8 cellular contexts compared by ENCODE assay signal in the genomic region with DNA sequence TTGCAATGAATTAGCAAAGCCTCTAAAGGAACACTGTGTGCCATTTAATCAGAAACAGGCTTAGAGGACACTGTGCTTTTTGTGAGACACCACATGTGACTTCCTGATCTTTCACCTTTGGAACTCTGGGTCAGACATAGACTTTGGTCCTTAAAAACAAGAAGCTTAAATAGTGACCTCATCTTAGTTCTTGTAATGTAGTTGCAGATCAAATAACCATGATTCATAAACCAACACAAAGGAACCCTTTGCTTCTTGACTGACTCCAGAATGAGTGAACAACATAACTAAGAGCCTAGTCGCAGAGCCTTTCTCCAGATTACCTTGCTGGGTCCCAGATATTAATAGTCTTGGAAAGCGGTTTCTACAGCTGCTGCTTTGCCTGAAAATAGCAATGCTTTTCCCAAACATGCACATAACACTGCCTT.
A peak's percentile ranks its signal among the peaks of the same experiment; 100 is the strongest.
DNase-seq lines count a peak whose midpoint lies in the region; ATAC-seq, FAIRE-seq and TF ChIP-seq lines count a peak whose summit lies in the region.
"Not testable (repeated sequence)": the region's sequence is repeated elsewhere in the genome, so short reads cannot be mapped to it uniquely, and the experiment has no call there.

No MANE protein-coding gene starts in this region.

- not testable (repeated sequence) for H3K9me2 ChIP-seq in HCT116 (ENCODE audit: insufficient read depth)

- POLR2A ChIA-PET in HCT116 (lab: Charles Lee) = not testable (repeated sequence)

- not testable (repeated sequence) for H3K27ac ChIP-seq in HCT116 (ENCODE audit: low read depth, low read length)
- H3K27ac ChIP-seq in liver (ENCODE audit: low read depth in 1 of 2, low read length in 2 of 2) = peak overlapping the region; percentile 63 to 64

- 0 out of 2 replicates have a peak overlapping the region, but pooled peaks have one; percentile 20 for H3K9ac ChIP-seq in HCT116 (ENCODE audit: low read length)
- not testable (repeated sequence) for H3K9ac ChIP-seq in liver (ENCODE audit: low read depth in 1 of 2, low read length in 2 of 2)

- peak overlapping the region; percentile 44 for H3K4me2 ChIP-seq in HCT116 (ENCODE audit: low read length)

- not testable (repeated sequence) for ATAC-seq in HCT116

- not testable (repeated sequence) for H3K4me3 ChIP-seq in HCT116 (replicated peaks in 1 of 2; ENCODE audit: low read depth in 1 of 2, low read length in 2 of 2); astrocyte of the cerebellum (ENCODE audit: low read depth, low read length); epithelial cell of esophagus (ENCODE audit: low read length); foreskin fibroblast (ENCODE audit: low read depth in 1 of 2, low read length in 2 of 2); liver (ENCODE audit: low read depth in 1 of 3, low read length in 3 of 3); skeletal muscle cell (ENCODE audit: low read depth, low read length)

- H3K27me3 ChIP-seq in HCT116 (ENCODE audit: insufficient read depth, low read length); liver (ENCODE audit: control insufficient read depth in 4 of 4, insufficient read depth in 4 of 4, low read length in 3 of 4): not testable (repeated sequence)

- TF ChIP-seq POLR2A in HCT116 (IDR thresholded peaks at IDR 0.05; ENCODE audit: borderline replicate concordance, extremely low read depth, insufficient read depth, insufficient read length) = not testable (repeated sequence)

- TF ChIP-seq RAD21 in HCT116 (IDR thresholded peaks at IDR 0.05; ENCODE audit: low read depth) = not testable (repeated sequence)
- TF ChIP-seq RAD21 in liver (IDR thresholded peaks at IDR 0.05) = peak in 1 of 2 donors; percentile 36

- intact Hi-C loops in HCT116 (cut with micrococcal nuclease) = not testable (repeated sequence)

- RAD21 ChIA-PET in HCT116 (lab: Charles Lee; ENCODE audit: low non-redundant PET in 1 of 2, low total read pairs in 2 of 2, uncharacterized antibody in 2 of 2, unreplicated experiment in 2 of 2) = not testable (repeated sequence)

- in situ Hi-C loops in astrocyte of the cerebellum (cut with HindIII; ENCODE audit: low sequenced_read_pairs) = not testable (repeated sequence)

- not testable (repeated sequence) for H3K36me3 ChIP-seq in HCT116 (ENCODE audit: control insufficient read depth in 1 of 2, insufficient read depth in 2 of 2, low read length in 2 of 2); liver (ENCODE audit: control insufficient read depth in 4 of 4, insufficient read depth in 3 of 4, low read depth in 1 of 4, low read length in 3 of 4)

- DNase-seq in AG20443 (ENCODE audit: low spot score) (peak; percentile 0), HCT116 (ENCODE audit: low read depth, low spot score) (peak; percentile 39), RCC 7860 (ENCODE audit: low spot score) (peak; percentile 69), astrocyte of the cerebellum (ENCODE audit: low read depth) (peak; percentile 0), epithelial cell of esophagus (ENCODE audit: low read depth) (peak; percentile 82), foreskin fibroblast (peak; percentile 36 to 48), skeletal muscle cell (ENCODE audit: low read depth) (peak; percentile 45)

- H4K20me1 ChIP-seq in HCT116 (ENCODE audit: insufficient read depth) = not testable (repeated sequence)

- not testable (repeated sequence) for H3K79me2 ChIP-seq in HCT116 (ENCODE audit: insufficient read depth, low read length)

- not testable (repeated sequence) for BruUV-seq in HCT116 (replicated peaks; lab: Mats Ljungman, UMichigan)

- not testable (repeated sequence) for TF ChIP-seq CTCF in HCT116 (IDR thresholded peaks at IDR 0.05 in 2 of 3, conservative IDR thresholded peaks at IDR 0.05 in 1 of 3; ENCODE audit: borderline replicate concordance in 1 of 3, insufficient read depth in 1 of 3, low read depth in 2 of 3, low read length in 2 of 3); astrocyte of the cerebellum (IDR thresholded peaks at IDR 0.05; ENCODE audit: low read depth, low read length, missing control alignments); epithelial cell of esophagus (IDR thresholded peaks at IDR 0.05; ENCODE audit: insufficient read depth, low read depth, low read length, missing control alignments); foreskin fibroblast (IDR thresholded peaks at IDR 0.05; ENCODE audit: low read depth, low read length); liver (IDR thresholded peaks at IDR 0.05; ENCODE audit: low read depth, low read length, missing input control)

- peaks cover 0 to 13% of the 10 kb centered on the region in 2 experiments; a peak in 1 of 4 replicates for H3K4me1 ChIP-seq in HCT116 (ENCODE audit: control insufficient read depth in 1 of 2, insufficient read depth in 2 of 2, low read length in 2 of 2)
- H3K4me1 ChIP-seq in liver (ENCODE audit: control insufficient read depth in 4 of 4, insufficient read depth in 4 of 4, low read length in 3 of 4) = not testable (repeated sequence)

- H2AFZ ChIP-seq in HCT116 (ENCODE audit: low read depth, low read length, poor library complexity, severe bottlenecking) = not testable (repeated sequence)

- WGBS in liver = 48% methylated on average over 2 of the region's 2 CpGs

- H3K9me3 ChIP-seq in HCT116 (ENCODE audit: control insufficient read depth in 1 of 2, insufficient read depth in 1 of 2, low read depth in 1 of 2, low read length in 2 of 2); liver (ENCODE audit: control insufficient read depth in 4 of 4, low read length in 3 of 4): not testable (repeated sequence)

- CTCF ChIA-PET in HCT116 (lab: Charles Lee) = not testable (repeated sequence)

- not testable (repeated sequence) for FAIRE-seq in RCC 7860 (lab: Jason Lieb, UNC)

TF ChIP-seq in HCT116, 20 proteins besides CTCF, POLR2A, EP300 and RAD21:
- TF ChIP-seq SP1 (IDR thresholded peaks at IDR 0.05; ENCODE audit: low read depth) = peak; percentile 34; the same call in 1 of the 2 replicates
- peak; percentile 31; the same call in 1 of the 2 replicates for TF ChIP-seq JUND (IDR thresholded peaks at IDR 0.05)

TF ChIP-seq in liver, 16 proteins besides CTCF, POLR2A, EP300 and RAD21:
- TF ChIP-seq, protein P1, sequence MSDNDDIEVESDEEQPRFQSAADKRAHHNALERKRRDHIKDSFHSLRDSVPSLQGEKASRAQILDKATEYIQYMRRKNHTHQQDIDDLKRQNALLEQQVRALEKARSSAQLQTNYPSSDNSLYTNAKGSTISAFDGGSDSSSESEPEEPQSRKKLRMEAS (IDR thresholded peaks at IDR 0.05) = peak; percentile 39
- peak; percentile 82 to 86 for TF ChIP-seq HNF4A (conservative IDR thresholded peaks at IDR 0.05)
- TF ChIP-seq, protein P2, sequence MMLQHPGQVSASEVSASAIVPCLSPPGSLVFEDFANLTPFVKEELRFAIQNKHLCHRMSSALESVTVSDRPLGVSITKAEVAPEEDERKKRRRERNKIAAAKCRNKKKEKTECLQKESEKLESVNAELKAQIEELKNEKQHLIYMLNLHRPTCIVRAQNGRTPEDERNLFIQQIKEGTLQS (IDR thresholded peaks at IDR 0.05) = peak; percentile 39
- TF ChIP-seq RXRA (IDR thresholded peaks at IDR 0.05) = peak; percentile 35 to 75
- TF ChIP-seq, protein P3, sequence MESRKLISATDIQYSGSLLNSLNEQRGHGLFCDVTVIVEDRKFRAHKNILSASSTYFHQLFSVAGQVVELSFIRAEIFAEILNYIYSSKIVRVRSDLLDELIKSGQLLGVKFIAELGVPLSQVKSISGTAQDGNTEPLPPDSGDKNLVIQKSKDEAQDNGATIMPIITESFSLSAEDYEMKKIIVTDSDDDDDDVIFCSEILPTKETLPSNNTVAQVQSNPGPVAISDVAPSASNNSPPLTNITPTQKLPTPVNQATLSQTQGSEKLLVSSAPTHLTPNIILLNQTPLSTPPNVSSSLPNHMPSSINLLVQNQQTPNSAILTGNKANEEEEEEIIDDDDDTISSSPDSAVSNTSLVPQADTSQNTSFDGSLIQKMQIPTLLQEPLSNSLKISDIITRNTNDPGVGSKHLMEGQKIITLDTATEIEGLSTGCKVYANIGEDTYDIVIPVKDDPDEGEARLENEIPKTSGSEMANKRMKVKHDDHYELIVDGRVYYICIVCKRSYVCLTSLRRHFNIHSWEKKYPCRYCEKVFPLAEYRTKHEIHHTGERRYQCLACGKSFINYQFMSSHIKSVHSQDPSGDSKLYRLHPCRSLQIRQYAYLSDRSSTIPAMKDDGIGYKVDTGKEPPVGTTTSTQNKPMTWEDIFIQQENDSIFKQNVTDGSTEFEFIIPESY (IDR thresholded peaks at IDR 0.05) = peak; percentile 32
- TF ChIP-seq JUND (IDR thresholded peaks at IDR 0.05) = peak; percentile 58 to 83
- TF ChIP-seq HNF4G (IDR thresholded peaks at IDR 0.05) = peak; percentile 54
- peak; percentile 74 for TF ChIP-seq SP1 (IDR thresholded peaks at IDR 0.05)
- peak; percentile 73 for TF ChIP-seq NR2F2 (IDR thresholded peaks at IDR 0.05)

Comparison
In these comparisons a context has a peak if more than half of its experiments do, and no peak if none do; other contexts are left out.
1. DNase-seq: peak in every context shown above with its lines; median percentile 82 in epithelial cell of esophagus; 69 in RCC 7860; 45 in skeletal muscle cell; 42 in foreskin fibroblast; 39 in HCT116; 0 in AG20443; 0 in astrocyte of the cerebellum.